Comparison of ENCODE assay signal across 29 cellular contexts in the genomic region with DNA sequence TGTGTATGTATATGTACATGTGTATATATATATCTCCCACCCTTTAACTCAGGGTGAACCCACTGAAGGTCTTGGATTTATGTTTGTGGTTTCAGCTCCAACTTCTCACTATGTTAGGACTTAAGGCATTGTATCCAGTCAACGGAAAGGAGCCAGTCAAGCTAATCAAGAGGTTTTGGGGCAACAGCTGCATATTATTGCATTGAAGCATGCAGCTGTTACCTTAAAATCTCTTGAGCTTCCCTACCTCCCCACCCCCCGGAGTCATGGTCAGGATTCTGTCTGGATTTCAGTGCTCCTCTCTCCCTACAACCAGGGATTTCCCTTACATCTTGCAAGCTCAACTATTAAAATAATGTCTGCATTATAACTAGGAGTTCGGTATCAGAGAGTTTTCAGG.
"Had no signal": no experiment of that assay in that cellular context is flagged by ENCODE, and none has a peak within 500 bp of the region (broad histone marks: within the 10 kb centered on the region; RNA-seq: fewer than 3 reads in every experiment).

No MANE protein-coding gene starts in this region.

- H3K9ac ChIP-seq: parathyroid adenoma had no signal

- H3K4me3 ChIP-seq: ovary, psoas muscle, right lobe of liver, stomach, suprapubic skin, testis, tibial artery, transverse colon, upper lobe of right lung, uterus had no signal

- H3K27ac Mint-ChIP-seq: naive thymus-derived CD4-positive, alpha-beta T cell; natural killer cell; nephron progenitor cell; progenitor cell of endocrine pancreas; stimulated activated effector memory CD8-positive, alpha-beta T cell treated with anti-CD3 and anti-CD28 coated beads, Interleukin-12 subunit alpha, Interleukin-12 subunit beta, amount 100 ng/mL, for 72 hours; stimulated activated naive B cell treated with anti-CD40 and anti-IgM and Interleukin-4, amounts not matched to agents 10 μg/mL and 1 μg/mL and 100 μg/mL, for 72 hours; stimulated activated naive CD8-positive, alpha-beta T cell treated with anti-CD3 and anti-CD28 coated beads, Interleukin-15, Interleukin-2, amounts not matched to agents 100 ng/mL and 50 ng/mL, for 24 hours; type B pancreatic cell had no signal

- H3K9me3 ChIP-seq: ovary, psoas muscle, right lobe of liver, stomach, suprapubic skin, testis, tibial artery, transverse colon, upper lobe of right lung, uterus had no signal

- H2AFZ ChIP-seq: parathyroid adenoma had no signal

- H3K9me3 Mint-ChIP-seq: natural killer cell; neural crest cell; stimulated activated effector memory CD8-positive, alpha-beta T cell treated with anti-CD3 and anti-CD28 coated beads, Interleukin-12 subunit alpha, Interleukin-12 subunit beta, amount 100 ng/mL, for 72 hours; stimulated activated naive B cell treated with anti-CD40 and anti-IgM and Interleukin-4, amounts not matched to agents 10 μg/mL and 1 μg/mL and 100 μg/mL, for 72 hours; stimulated activated naive CD8-positive, alpha-beta T cell treated with anti-CD3 and anti-CD28 coated beads, Interleukin-15, Interleukin-2, amounts not matched to agents 100 ng/mL and 50 ng/mL, for 24 hours; type B pancreatic cell had no signal

- H3K79me2 ChIP-seq: parathyroid adenoma had no signal

- DNase-seq: naive thymus-derived CD4-positive, alpha-beta T cell; natural killer cell; nephron progenitor cell; occipital lobe; ovary; posterior cingulate gyrus; psoas muscle; right cardiac atrium; right lobe of liver; small intestine; stimulated activated CD4-positive, alpha-beta T cell treated with anti-CD3 and anti-CD28 coated beads, Interleukin-15, amount 100 ng/mL, for 24 hours; stimulated activated CD4-positive, alpha-beta T cell treated with anti-CD3 and anti-CD28 coated beads, Interleukin-2, amount 100 ng/mL, for 24 hours; stimulated activated CD4-positive, alpha-beta T cell treated with anti-CD3 and anti-CD28 coated beads, Interleukin-2, amount 100 ng/mL, for 48 hours; stimulated activated CD4-positive, alpha-beta T cell treated with anti-CD3 and anti-CD28 coated beads, Interleukin-4, amount 100 ng/mL, for 24 hours; stimulated activated naive B cell treated with anti-CD40 and anti-IgM and Interleukin-4, amounts not matched to agents 10 μg/mL and 1 μg/mL and 100 μg/mL, for 72 hours; stimulated activated naive CD4-positive, alpha-beta T cell treated with Interleukin-2 at 50 U/mL for 16 hours; stomach; testis; tibial artery; transverse colon; upper lobe of right lung; uterus had no signal

- H3K27ac ChIP-seq: ovary, parathyroid adenoma, psoas muscle, right lobe of liver, stomach, suprapubic skin, testis, tibial artery, transverse colon, upper lobe of right lung, uterus had no signal

- H3K4me1 Mint-ChIP-seq: naive thymus-derived CD4-positive, alpha-beta T cell; natural killer cell; nephron progenitor cell; neural crest cell; stimulated activated effector memory CD8-positive, alpha-beta T cell treated with anti-CD3 and anti-CD28 coated beads, Interleukin-12 subunit alpha, Interleukin-12 subunit beta, amount 100 ng/mL, for 72 hours; stimulated activated naive B cell treated with anti-CD40 and anti-IgM and Interleukin-4, amounts not matched to agents 10 μg/mL and 1 μg/mL and 100 μg/mL, for 72 hours had no signal

- H3K36me3 ChIP-seq: ovary, right lobe of liver, stomach, suprapubic skin, tibial artery, transverse colon, upper lobe of right lung, uterus had no signal

- H3K27me3 Mint-ChIP-seq: stimulated activated naive B cell treated with anti-CD40 and anti-IgM and Interleukin-4, amounts not matched to agents 10 μg/mL and 1 μg/mL and 100 μg/mL, for 72 hours; stimulated activated naive CD8-positive, alpha-beta T cell treated with anti-CD3 and anti-CD28 coated beads, Interleukin-15, Interleukin-2, amounts not matched to agents 100 ng/mL and 50 ng/mL, for 24 hours had no signal

- H3K27me3 ChIP-seq: ovary, right lobe of liver, stomach, suprapubic skin, testis, tibial artery, transverse colon, upper lobe of right lung, uterus had no signal

- H3K4me3 Mint-ChIP-seq: naive thymus-derived CD4-positive, alpha-beta T cell; natural killer cell; nephron progenitor cell; neural crest cell; stimulated activated effector memory CD8-positive, alpha-beta T cell treated with anti-CD3 and anti-CD28 coated beads, Interleukin-12 subunit alpha, Interleukin-12 subunit beta, amount 100 ng/mL, for 72 hours; stimulated activated naive B cell treated with anti-CD40 and anti-IgM and Interleukin-4, amounts not matched to agents 10 μg/mL and 1 μg/mL and 100 μg/mL, for 72 hours; stimulated activated naive CD8-positive, alpha-beta T cell treated with anti-CD3 and anti-CD28 coated beads, Interleukin-15, Interleukin-2, amounts not matched to agents 100 ng/mL and 50 ng/mL, for 24 hours; type B pancreatic cell had no signal

- H3K36me3 Mint-ChIP-seq: naive thymus-derived CD4-positive, alpha-beta T cell; natural killer cell; stimulated activated effector memory CD8-positive, alpha-beta T cell treated with anti-CD3 and anti-CD28 coated beads, Interleukin-12 subunit alpha, Interleukin-12 subunit beta, amount 100 ng/mL, for 72 hours; stimulated activated naive B cell treated with anti-CD40 and anti-IgM and Interleukin-4, amounts not matched to agents 10 μg/mL and 1 μg/mL and 100 μg/mL, for 72 hours; type B pancreatic cell had no signal

- H3K4me1 ChIP-seq: parathyroid adenoma, psoas muscle, right lobe of liver, stomach, suprapubic skin, testis, transverse colon, upper lobe of right lung, uterus had no signal

- ATAC-seq: naive thymus-derived CD4-positive, alpha-beta T cell; natural killer cell; psoas muscle; right cardiac atrium; right lobe of liver; stimulated activated effector memory CD8-positive, alpha-beta T cell treated with anti-CD3 and anti-CD28 coated beads, Interleukin-12 subunit alpha, Interleukin-12 subunit beta, amount 100 ng/mL, for 72 hours; stimulated activated naive B cell treated with anti-CD40 and anti-IgM and Interleukin-4, amounts not matched to agents 10 μg/mL and 1 μg/mL and 100 μg/mL, for 72 hours; upper lobe of right lung had no signal
